In the genomic region with DNA sequence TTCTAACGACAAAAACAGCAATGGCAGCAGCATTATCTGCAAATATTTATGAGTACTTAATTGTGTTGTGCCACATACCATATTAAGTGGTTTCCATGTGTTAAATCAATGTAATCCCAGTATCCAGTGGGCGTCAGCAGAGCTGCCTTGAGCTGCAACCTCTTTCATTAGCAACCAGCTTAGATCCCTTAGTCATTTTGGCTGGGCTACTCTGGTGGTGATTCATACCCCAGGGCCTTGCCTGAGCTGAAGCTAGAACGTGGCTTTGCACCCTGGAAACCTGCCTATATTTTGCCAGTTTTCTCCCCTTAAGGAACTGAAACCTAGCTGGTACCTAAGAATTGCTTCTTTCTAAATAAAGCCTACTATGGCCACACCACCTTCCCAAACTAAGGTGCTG, we compare ENCODE assay signal across 13 cellular contexts.
A peak's percentile ranks its signal among the peaks of the same experiment; 100 is the strongest.
DNase-seq lines count a peak whose midpoint lies in the region; ATAC-seq, FAIRE-seq and TF ChIP-seq lines count a peak whose summit lies in the region.
"Had no signal": no experiment of that assay in that cellular context is flagged by ENCODE, and none has a peak within 500 bp of the region (broad histone marks: within the 10 kb centered on the region; RNA-seq: fewer than 3 reads in every experiment).

No MANE protein-coding gene starts in this region.

- peaks cover 0 to 8% (median 0%) of the 10 kb centered on the region in 5 experiments for H3K9me3 Mint-ChIP-seq in brain
- peaks cover 0 to 3% of the 10 kb centered on the region in 2 donors for H3K9me3 Mint-ChIP-seq in activated naive CD4-positive, alpha-beta T cell treated with anti-CD3 and anti-CD28 coated beads, Interleukin-2, amount 50 U/mL, for 72 hours

- H3K27ac Mint-ChIP-seq in brain = peak overlapping the region in 4 of 5 experiments; percentile 9 to 88 (median 34)
- no peak overlapping the region for H3K27ac Mint-ChIP-seq in activated naive CD4-positive, alpha-beta T cell treated with anti-CD3 and anti-CD28 coated beads, Interleukin-2, amount 50 U/mL, for 72 hours
- H3K27ac Mint-ChIP-seq: progenitor cell of endocrine pancreas had no signal

- H3K36me3 Mint-ChIP-seq in brain = no peaks in the 10 kb centered on the region
- H3K36me3 Mint-ChIP-seq in activated naive CD4-positive, alpha-beta T cell treated with anti-CD3 and anti-CD28 coated beads, Interleukin-2, amount 50 U/mL, for 72 hours = no peaks in the 10 kb centered on the region

- POLR2A ChIA-PET in AG04450 (lab: Yijun Ruan, JAX) = no interaction called here

- no peak overlapping the region for H3K4me3 Mint-ChIP-seq in brain

- H3K4me3 ChIP-seq in AG04450 (ENCODE audit: low read depth, low read length) (no peak overlapping the region), kidney epithelial cell (ENCODE audit: low read depth, low read length) (no peak overlapping the region)

- H3K27me3 ChIP-seq in AG04450 (ENCODE audit: control insufficient read depth, insufficient read depth, low read length) (no peaks in the 10 kb centered on the region), kidney epithelial cell (ENCODE audit: control insufficient read depth, insufficient read depth, low read length) (no peaks in the 10 kb centered on the region)

- TF ChIP-seq CTCF in AG04450 (IDR thresholded peaks at IDR 0.05; ENCODE audit: low read depth, low read length) = no peak
- TF ChIP-seq CTCF in brain (conservative IDR thresholded peaks at IDR 0.05) = no peak
- TF ChIP-seq CTCF in kidney epithelial cell (IDR thresholded peaks at IDR 0.05; ENCODE audit: insufficient read depth, low read length, poor library complexity, severe bottlenecking) = no peak

- H3K36me3 ChIP-seq in kidney epithelial cell (ENCODE audit: control insufficient read depth, insufficient read depth, low read length) = no peaks in the 10 kb centered on the region

- ATAC-seq in activated naive CD4-positive, alpha-beta T cell treated with anti-CD3 and anti-CD28 coated beads, Interleukin-2, amount 50 U/mL, for 72 hours = no peak
- no peak for ATAC-seq in HG03108 (IDR thresholded peaks at IDR 0.05; ENCODE audit: unreplicated experiment)
- ATAC-seq in HG02973 (IDR thresholded peaks at IDR 0.05; ENCODE audit: unreplicated experiment) = no peak
- ATAC-seq: left colon had no signal

- DNase-seq in AG04450 (ENCODE audit: low read depth, low spot score) = peak; percentile 11
- DNase-seq in HTR-8/SVneo (ENCODE audit: insufficient read length, low spot score) = peak; percentile 5
- DNase-seq in kidney epithelial cell (ENCODE audit: low read depth) = peak; percentile 28
- no peak for DNase-seq in stimulated activated CD4-positive, alpha-beta T cell treated with anti-CD3 and anti-CD28 coated beads, Interleukin-4, amount 100 ng/mL, for 1 hour
- DNase-seq in activated naive CD4-positive, alpha-beta T cell treated with anti-CD3 and anti-CD28 coated beads, Interleukin-2, amount 50 U/mL, for 72 hours (ENCODE audit: low spot score in 2 of 2) = no peak
- DNase-seq: effector CD8-positive, alpha-beta T cell; left colon; NCI-H1092 had no signal

- H3K4me1 Mint-ChIP-seq in brain = peaks cover 20% of the 10 kb centered on the region

- no peaks in the 10 kb centered on the region for H3K9me3 ChIP-seq in AG04450 (ENCODE audit: control insufficient read depth, insufficient read depth, low read length)

- H3K27ac ChIP-seq in AG04450 (ENCODE audit: low read depth, low read length) = no peak overlapping the region
- H3K27ac ChIP-seq: C4-2B had no signal

- FAIRE-seq in HTR-8/SVneo (lab: Jason Lieb, UNC) = no peak

- CTCF ChIA-PET in AG04450 (lab: Charles Lee) = no interaction called here

- H3K27me3 Mint-ChIP-seq in brain = no peaks in the 10 kb centered on the region
- H3K27me3 Mint-ChIP-seq: progenitor cell of endocrine pancreas had no signal

Comparison
In these comparisons a context has a peak if more than half of its experiments do, and no peak if none do; other contexts are left out.
1. DNase-seq: peak in AG04450 (single experiment), HTR-8/SVneo (single experiment) and kidney epithelial cell (single experiment); none in stimulated activated CD4-positive, alpha-beta T cell treated with anti-CD3 and anti-CD28 coated beads, Interleukin-4, amount 100 ng/mL, for 1 hour (single experiment) and activated naive CD4-positive, alpha-beta T cell treated with anti-CD3 and anti-CD28 coated beads, Interleukin-2, amount 50 U/mL, for 72 hours (0 of 2).
2. H3K27ac Mint-ChIP-seq: peak in brain (4 of 5); none in activated naive CD4-positive, alpha-beta T cell treated with anti-CD3 and anti-CD28 coated beads, Interleukin-2, amount 50 U/mL, for 72 hours (0 of 2).